In genomic region chr1:51847294-51847920, GRCh38 we compare ENCODE assay signal across 30 cellular contexts.
"Had no signal": no experiment of that assay in that cellular context is flagged by ENCODE, and none has a peak within 500 bp of the region (broad histone marks: within the 10 kb centered on the region; RNA-seq: fewer than 3 reads in every experiment).

No MANE protein-coding gene starts in this region.

- H3K9me3 Mint-ChIP-seq: naive thymus-derived CD8-positive, alpha-beta T cell; natural killer cell treated with Interleukin-12 subunit alpha and Interleukin-12 subunit beta and Interleukin-15 and Interleukin-18, amount 100 ng/mL, for 72 hours; stimulated activated memory B cell treated with anti-CD40 and anti-IgM and Interleukin-4, amounts not matched to agents 10 μg/mL and 1 μg/mL and 100 μg/mL, for 72 hours had no signal

- H3K36me3 ChIP-seq: ovary, right lobe of liver, sigmoid colon, transverse colon, upper lobe of left lung, vagina had no signal

- H3K27ac ChIP-seq: ovary, parathyroid adenoma, psoas muscle, right lobe of liver, sigmoid colon, suprapubic skin, testis, tibial artery, transverse colon, upper lobe of left lung, vagina had no signal

- H3K4me3 ChIP-seq: ovary, psoas muscle, right lobe of liver, sigmoid colon, suprapubic skin, tibial artery, transverse colon, upper lobe of left lung, vagina had no signal

- H3K4me3 Mint-ChIP-seq: naive thymus-derived CD8-positive, alpha-beta T cell; natural killer cell treated with Interleukin-12 subunit alpha and Interleukin-12 subunit beta and Interleukin-15 and Interleukin-18, amount 100 ng/mL, for 72 hours; nephron progenitor cell; neural crest cell; stimulated activated memory B cell treated with anti-CD40 and anti-IgM and Interleukin-4, amounts not matched to agents 10 μg/mL and 1 μg/mL and 100 μg/mL, for 72 hours; stimulated activated naive CD8-positive, alpha-beta T cell treated with anti-CD3 and anti-CD28 coated beads, Interleukin-15, amount 100 ng/mL, for 72 hours had no signal

- H2AFZ ChIP-seq: parathyroid adenoma had no signal

- H3K27ac Mint-ChIP-seq: naive thymus-derived CD8-positive, alpha-beta T cell; natural killer cell treated with Interleukin-12 subunit alpha and Interleukin-12 subunit beta and Interleukin-15 and Interleukin-18, amount 100 ng/mL, for 72 hours; nephron progenitor cell; progenitor cell of endocrine pancreas; stimulated activated memory B cell treated with anti-CD40 and anti-IgM and Interleukin-4, amounts not matched to agents 10 μg/mL and 1 μg/mL and 100 μg/mL, for 72 hours; stimulated activated naive CD8-positive, alpha-beta T cell treated with anti-CD3 and anti-CD28 coated beads, Interleukin-15, amount 100 ng/mL, for 72 hours had no signal

- DNase-seq: naive thymus-derived CD8-positive, alpha-beta T cell; nephron progenitor cell; occipital lobe; ovary; posterior cingulate gyrus; psoas muscle; right lobe of liver; sigmoid colon; small intestine; stimulated activated CD4-positive, alpha-beta T cell treated with anti-CD3 and anti-CD28 coated beads, Interleukin-15, amount 100 ng/mL, for 24 hours; stimulated activated CD4-positive, alpha-beta T cell treated with anti-CD3 and anti-CD28 coated beads, Interleukin-2, amount 100 ng/mL, for 24 hours; stimulated activated CD4-positive, alpha-beta T cell treated with anti-CD3 and anti-CD28 coated beads, Interleukin-2, amount 100 ng/mL, for 48 hours; stimulated activated CD4-positive, alpha-beta T cell treated with anti-CD3 and anti-CD28 coated beads, Interleukin-4, amount 100 ng/mL, for 4 hours; stimulated activated CD8-positive, alpha-beta memory T cell treated with anti-CD3 and anti-CD28 coated beads, Interleukin-4, amount 100 ng/mL, for 48 hours; stimulated activated naive CD4-positive, alpha-beta T cell; stimulated activated naive CD8-positive, alpha-beta T cell treated with anti-CD3 and anti-CD28 coated beads, Interleukin-15, amount 100 ng/mL, for 72 hours; stimulated activated naive CD8-positive, alpha-beta T cell treated with anti-CD3 and anti-CD28 coated beads, Interleukin-15, Interleukin-2, amounts not matched to agents 100 U/mL and 50 U/mL, for 24 hours; substantia nigra; tibial artery; transverse colon had no signal

- H3K9ac ChIP-seq: parathyroid adenoma had no signal

- H3K79me2 ChIP-seq: parathyroid adenoma had no signal

- H3K9me3 ChIP-seq: ovary, psoas muscle, right lobe of liver, sigmoid colon, suprapubic skin, testis, tibial artery, transverse colon, upper lobe of left lung, vagina had no signal

- H3K27me3 ChIP-seq: ovary, right lobe of liver, sigmoid colon, suprapubic skin, testis, tibial artery, transverse colon, upper lobe of left lung, vagina had no signal

- H3K27me3 Mint-ChIP-seq: naive thymus-derived CD8-positive, alpha-beta T cell; natural killer cell treated with Interleukin-12 subunit alpha and Interleukin-12 subunit beta and Interleukin-15 and Interleukin-18, amount 100 ng/mL, for 72 hours; progenitor cell of endocrine pancreas; stimulated activated memory B cell treated with anti-CD40 and anti-IgM and Interleukin-4, amounts not matched to agents 10 μg/mL and 1 μg/mL and 100 μg/mL, for 72 hours; stimulated activated naive CD8-positive, alpha-beta T cell treated with anti-CD3 and anti-CD28 coated beads, Interleukin-15, amount 100 ng/mL, for 72 hours had no signal

- ATAC-seq: naive thymus-derived CD8-positive, alpha-beta T cell; natural killer cell treated with Interleukin-12 subunit alpha and Interleukin-12 subunit beta and Interleukin-15 and Interleukin-18, amount 100 ng/mL, for 72 hours; psoas muscle; right cardiac atrium; right lobe of liver; stimulated activated memory B cell treated with anti-CD40 and anti-IgM and Interleukin-4, amounts not matched to agents 10 μg/mL and 1 μg/mL and 100 μg/mL, for 72 hours; stimulated activated naive CD8-positive, alpha-beta T cell treated with anti-CD3 and anti-CD28 coated beads, Interleukin-15, amount 100 ng/mL, for 72 hours; stimulated activated naive CD8-positive, alpha-beta T cell treated with anti-CD3 and anti-CD28 coated beads, Interleukin-15, Interleukin-2, amounts not matched to agents 100 U/mL and 50 U/mL, for 24 hours had no signal
